Comparison of ENCODE assay signal across 1 cellular context in the genomic region with DNA sequence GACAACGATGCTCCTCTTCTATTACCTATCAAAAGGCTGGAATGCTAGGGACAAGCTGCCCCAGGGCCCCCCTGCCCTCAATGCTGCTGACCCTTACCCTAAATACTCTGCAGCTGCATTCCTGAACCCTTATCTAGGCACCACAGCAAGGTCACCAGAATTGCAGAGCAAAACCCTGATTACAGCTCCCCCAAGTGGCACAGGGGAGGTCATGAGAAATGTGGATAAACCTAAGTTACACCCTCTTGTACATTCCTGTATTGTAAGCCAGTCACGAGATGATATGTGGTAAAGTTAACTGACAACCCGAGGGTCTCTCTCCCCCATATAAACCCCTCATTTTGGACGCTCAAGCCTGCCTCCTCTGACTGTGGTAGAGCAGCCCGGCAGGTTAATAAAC.
TF ChIP-seq lines count a peak whose summit lies in the region.

No MANE protein-coding gene starts in this region.

TF ChIP-seq in WTC11, 78 proteins besides CTCF, POLR2A, EP300 and RAD21 (continued from another document):
- TF ChIP-seq KAT7 (CRISPR knock-in tag; IDR thresholded peaks at IDR 0.05; ENCODE audit: borderline replicate concordance) (no peak), HMGA2 (CRISPR knock-in tag; IDR thresholded peaks at IDR 0.05) (no peak), MYBL2 (CRISPR knock-in tag; IDR thresholded peaks at IDR 0.05) (no peak), GRHL2 (CRISPR knock-in tag; IDR thresholded peaks at IDR 0.05; ENCODE audit: insufficient replicate concordance, severe bottlenecking) (no peak), ZNF263 (CRISPR knock-in tag; IDR thresholded peaks at IDR 0.05; ENCODE audit: low read depth) (no peak)
- TF ChIP-seq, protein P1, sequence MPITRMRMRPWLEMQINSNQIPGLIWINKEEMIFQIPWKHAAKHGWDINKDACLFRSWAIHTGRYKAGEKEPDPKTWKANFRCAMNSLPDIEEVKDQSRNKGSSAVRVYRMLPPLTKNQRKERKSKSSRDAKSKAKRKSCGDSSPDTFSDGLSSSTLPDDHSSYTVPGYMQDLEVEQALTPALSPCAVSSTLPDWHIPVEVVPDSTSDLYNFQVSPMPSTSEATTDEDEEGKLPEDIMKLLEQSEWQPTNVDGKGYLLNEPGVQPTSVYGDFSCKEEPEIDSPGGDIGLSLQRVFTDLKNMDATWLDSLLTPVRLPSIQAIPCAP (CRISPR knock-in tag; IDR thresholded peaks at IDR 0.05) = no peak
- TF ChIP-seq, protein P2, sequence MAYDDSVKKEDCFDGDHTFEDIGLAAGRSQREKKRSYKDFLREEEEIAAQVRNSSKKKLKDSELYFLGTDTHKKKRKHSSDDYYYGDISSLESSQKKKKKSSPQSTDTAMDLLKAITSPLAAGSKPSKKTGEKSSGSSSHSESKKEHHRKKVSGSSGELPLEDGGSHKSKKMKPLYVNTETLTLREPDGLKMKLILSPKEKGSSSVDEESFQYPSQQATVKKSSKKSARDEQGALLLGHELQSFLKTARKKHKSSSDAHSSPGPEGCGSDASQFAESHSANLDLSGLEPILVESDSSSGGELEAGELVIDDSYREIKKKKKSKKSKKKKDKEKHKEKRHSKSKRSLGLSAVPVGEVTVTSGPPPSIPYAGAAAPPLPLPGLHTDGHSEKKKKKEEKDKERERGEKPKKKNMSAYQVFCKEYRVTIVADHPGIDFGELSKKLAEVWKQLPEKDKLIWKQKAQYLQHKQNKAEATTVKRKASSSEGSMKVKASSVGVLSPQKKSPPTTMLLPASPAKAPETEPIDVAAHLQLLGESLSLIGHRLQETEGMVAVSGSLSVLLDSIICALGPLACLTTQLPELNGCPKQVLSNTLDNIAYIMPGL (CRISPR knock-in tag; IDR thresholded peaks at IDR 0.05) = no peak
- TF ChIP-seq, protein P3, sequence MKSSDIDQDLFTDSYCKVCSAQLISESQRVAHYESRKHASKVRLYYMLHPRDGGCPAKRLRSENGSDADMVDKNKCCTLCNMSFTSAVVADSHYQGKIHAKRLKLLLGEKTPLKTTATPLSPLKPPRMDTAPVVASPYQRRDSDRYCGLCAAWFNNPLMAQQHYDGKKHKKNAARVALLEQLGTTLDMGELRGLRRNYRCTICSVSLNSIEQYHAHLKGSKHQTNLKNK (CRISPR knock-in tag; IDR thresholded peaks at IDR 0.05) = no peak
- TF ChIP-seq, protein P4, sequence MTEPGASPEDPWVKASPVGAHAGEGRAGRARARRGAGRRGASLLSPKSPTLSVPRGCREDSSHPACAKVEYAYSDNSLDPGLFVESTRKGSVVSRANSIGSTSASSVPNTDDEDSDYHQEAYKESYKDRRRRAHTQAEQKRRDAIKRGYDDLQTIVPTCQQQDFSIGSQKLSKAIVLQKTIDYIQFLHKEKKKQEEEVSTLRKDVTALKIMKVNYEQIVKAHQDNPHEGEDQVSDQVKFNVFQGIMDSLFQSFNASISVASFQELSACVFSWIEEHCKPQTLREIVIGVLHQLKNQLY (CRISPR knock-in tag; IDR thresholded peaks at IDR 0.05) = no peak
- TF ChIP-seq, protein P5, sequence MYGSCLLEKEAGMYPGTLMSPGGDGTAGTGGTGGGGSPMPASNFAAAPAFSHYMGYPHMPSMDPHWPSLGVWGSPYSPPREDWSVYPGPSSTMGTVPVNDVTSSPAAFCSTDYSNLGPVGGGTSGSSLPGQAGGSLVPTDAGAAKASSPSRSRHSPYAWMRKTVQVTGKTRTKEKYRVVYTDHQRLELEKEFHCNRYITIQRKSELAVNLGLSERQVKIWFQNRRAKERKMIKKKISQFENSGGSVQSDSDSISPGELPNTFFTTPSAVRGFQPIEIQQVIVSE (CRISPR knock-in tag; IDR thresholded peaks at IDR 0.05; ENCODE audit: borderline replicate concordance) = no peak
- TF ChIP-seq, protein P6, sequence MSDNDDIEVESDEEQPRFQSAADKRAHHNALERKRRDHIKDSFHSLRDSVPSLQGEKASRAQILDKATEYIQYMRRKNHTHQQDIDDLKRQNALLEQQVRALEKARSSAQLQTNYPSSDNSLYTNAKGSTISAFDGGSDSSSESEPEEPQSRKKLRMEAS (CRISPR knock-in tag; IDR thresholded peaks at IDR 0.05) = no peak
- TF ChIP-seq, protein P7, sequence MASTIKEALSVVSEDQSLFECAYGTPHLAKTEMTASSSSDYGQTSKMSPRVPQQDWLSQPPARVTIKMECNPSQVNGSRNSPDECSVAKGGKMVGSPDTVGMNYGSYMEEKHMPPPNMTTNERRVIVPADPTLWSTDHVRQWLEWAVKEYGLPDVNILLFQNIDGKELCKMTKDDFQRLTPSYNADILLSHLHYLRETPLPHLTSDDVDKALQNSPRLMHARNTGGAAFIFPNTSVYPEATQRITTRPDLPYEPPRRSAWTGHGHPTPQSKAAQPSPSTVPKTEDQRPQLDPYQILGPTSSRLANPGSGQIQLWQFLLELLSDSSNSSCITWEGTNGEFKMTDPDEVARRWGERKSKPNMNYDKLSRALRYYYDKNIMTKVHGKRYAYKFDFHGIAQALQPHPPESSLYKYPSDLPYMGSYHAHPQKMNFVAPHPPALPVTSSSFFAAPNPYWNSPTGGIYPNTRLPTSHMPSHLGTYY (CRISPR knock-in tag; IDR thresholded peaks at IDR 0.05) = no peak
TF ChIP-seq in WTC11: peak in this region for 0.
